28 cellular contexts compared by ENCODE assay signal in the genomic region with DNA sequence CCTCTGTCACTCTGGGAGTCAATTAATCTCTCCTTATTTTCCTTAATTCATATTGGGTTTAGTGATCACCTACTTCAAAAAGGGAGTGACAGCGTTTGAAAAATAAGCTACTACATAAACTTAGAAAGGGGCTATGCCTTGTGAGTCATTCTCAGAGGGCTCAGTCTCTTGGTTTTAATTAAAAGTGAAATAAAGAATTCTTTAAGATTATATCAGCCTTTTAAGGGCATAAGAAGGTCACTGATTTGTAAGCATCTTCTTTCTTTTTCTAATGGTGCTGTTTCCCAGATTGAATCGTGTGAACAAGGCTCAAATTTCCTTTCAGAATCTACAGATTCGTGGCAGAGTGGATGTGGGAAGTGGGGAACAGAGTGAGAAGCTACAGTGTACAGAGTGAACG.
"Had no signal": no experiment of that assay in that cellular context is flagged by ENCODE, and none has a peak within 500 bp of the region (broad histone marks: within the 10 kb centered on the region; RNA-seq: fewer than 3 reads in every experiment).

No MANE protein-coding gene starts in this region.

- H3K27me3 ChIP-seq: Peyer's patch, SJSA1 had no signal

- H3K36me3 Mint-ChIP-seq: activated CD8-positive, alpha-beta memory T cell treated with anti-CD3 and anti-CD28 coated beads, Interleukin-2, amount 10 ng/mL, durations not matched to agents 7 days and 5 days; activated naive CD4-positive, alpha-beta T cell treated with anti-CD3 and anti-CD28 coated beads, Interleukin-2, amount 10 ng/mL, durations not matched to agents 7 days and 5 days; activated naive CD8-positive, alpha-beta T cell had no signal

- H3K4me1 ChIP-seq: Peyer's patch, SJSA1 had no signal

- ATAC-seq: activated CD8-positive, alpha-beta memory T cell treated with anti-CD3 and anti-CD28 coated beads, Interleukin-2, amount 10 ng/mL, durations not matched to agents 7 days and 5 days; activated naive CD8-positive, alpha-beta T cell treated with anti-CD3 and anti-CD28 coated beads, Interleukin-2, amount 50 U/mL, for 24 hours; K562; PC-3 had no signal

- DNase-seq: activated CD4-positive, alpha-beta memory T cell treated with anti-CD3 and anti-CD28 coated beads, Interleukin-2, amount 10 ng/mL, durations not matched to agents 7 days and 5 days; activated CD4-positive, alpha-beta T cell treated with anti-CD3 and anti-CD28 coated beads for 1 hour; activated CD4-positive, alpha-beta T cell treated with anti-CD3 and anti-CD28 coated beads for 48 hours; activated CD4-positive, CD25-positive, alpha-beta regulatory T cell; activated CD8-positive, alpha-beta memory T cell treated with anti-CD3 and anti-CD28 coated beads for 24 hours; activated CD8-positive, alpha-beta memory T cell treated with anti-CD3 and anti-CD28 coated beads, Interleukin-2, amount 10 ng/mL, durations not matched to agents 7 days and 5 days; activated CD8-positive, alpha-beta memory T cell treated with anti-CD3 and anti-CD28 coated beads, Interleukin-2, amount 50 U/mL, for 48 hours; activated effector memory CD4-positive, alpha-beta T cell treated with Interleukin-2 at 50 U/mL for 16 hours; activated naive CD4-positive, alpha-beta T cell treated with anti-CD3 and anti-CD28 coated beads, Interleukin-2, amount 10 ng/mL, durations not matched to agents 7 days and 5 days; activated naive CD8-positive, alpha-beta T cell treated with anti-CD3 and anti-CD28 coated beads, Interleukin-2, amount 50 U/mL, for 24 hours; activated T-cell treated with anti-CD3 and anti-CD28 coated beads, Interleukin-2, amount 50 U/mL, for 48 hours; aorta; NCI-H1092 treated with DMSO at 0.1 percent for 48 hours; NCI-H1417 treated with DMSO at 0.1 percent for 48 hours; NCI-H187 treated with DMSO at 0.1 percent for 48 hours; NCI-H2081; NCI-H345; NCI-H524 treated with DMSO at 0.1 percent for 48 hours; NK-92 treated with Interleukin-12 subunit alpha and Interleukin-12 subunit beta, amount 100 ng/mL, for 24 hours; PC-3; Peyer's patch; RPMI8226; SHP77 treated with DMSO at 0.1 percent for 48 hours; T1000; WERI-Rb-1 had no signal

- H3K4me3 ChIP-seq: K562, Peyer's patch, SJSA1 had no signal

- H3K9me3 Mint-ChIP-seq: activated CD4-positive, alpha-beta memory T cell treated with anti-CD3 and anti-CD28 coated beads, Interleukin-2, amount 10 ng/mL, durations not matched to agents 7 days and 5 days; activated naive CD4-positive, alpha-beta T cell treated with anti-CD3 and anti-CD28 coated beads, Interleukin-2, amount 10 ng/mL, durations not matched to agents 7 days and 5 days; activated naive CD8-positive, alpha-beta T cell treated with anti-CD3 and anti-CD28 coated beads, Interleukin-2, amount 50 U/mL, for 24 hours had no signal

- H3K4me3 Mint-ChIP-seq: activated CD4-positive, alpha-beta memory T cell treated with anti-CD3 and anti-CD28 coated beads, Interleukin-2, amount 10 ng/mL, durations not matched to agents 7 days and 5 days; activated CD8-positive, alpha-beta memory T cell treated with anti-CD3 and anti-CD28 coated beads, Interleukin-2, amount 10 ng/mL, durations not matched to agents 7 days and 5 days; activated naive CD4-positive, alpha-beta T cell treated with anti-CD3 and anti-CD28 coated beads, Interleukin-2, amount 10 ng/mL, durations not matched to agents 7 days and 5 days; activated naive CD8-positive, alpha-beta T cell; activated naive CD8-positive, alpha-beta T cell treated with anti-CD3 and anti-CD28 coated beads, Interleukin-2, amount 50 U/mL, for 24 hours had no signal

- H3K27ac Mint-ChIP-seq: activated CD4-positive, alpha-beta memory T cell treated with anti-CD3 and anti-CD28 coated beads, Interleukin-2, amount 10 ng/mL, durations not matched to agents 7 days and 5 days; activated CD8-positive, alpha-beta memory T cell treated with anti-CD3 and anti-CD28 coated beads, Interleukin-2, amount 10 ng/mL, durations not matched to agents 7 days and 5 days; activated naive CD4-positive, alpha-beta T cell treated with anti-CD3 and anti-CD28 coated beads, Interleukin-2, amount 10 ng/mL, durations not matched to agents 7 days and 5 days; activated naive CD8-positive, alpha-beta T cell; activated naive CD8-positive, alpha-beta T cell treated with anti-CD3 and anti-CD28 coated beads, Interleukin-2, amount 50 U/mL, for 24 hours had no signal

- H3K36me3 ChIP-seq: Peyer's patch, SJSA1, WERI-Rb-1 had no signal

- H3K27me3 Mint-ChIP-seq: activated CD4-positive, alpha-beta memory T cell treated with anti-CD3 and anti-CD28 coated beads, Interleukin-2, amount 10 ng/mL, durations not matched to agents 7 days and 5 days; activated CD8-positive, alpha-beta memory T cell treated with anti-CD3 and anti-CD28 coated beads, Interleukin-2, amount 10 ng/mL, durations not matched to agents 7 days and 5 days; activated naive CD4-positive, alpha-beta T cell treated with anti-CD3 and anti-CD28 coated beads, Interleukin-2, amount 10 ng/mL, durations not matched to agents 7 days and 5 days; activated naive CD8-positive, alpha-beta T cell; activated naive CD8-positive, alpha-beta T cell treated with anti-CD3 and anti-CD28 coated beads, Interleukin-2, amount 50 U/mL, for 24 hours had no signal

- H3K27ac ChIP-seq: Peyer's patch, SJSA1, WERI-Rb-1 had no signal

- H3K9me3 ChIP-seq: Peyer's patch, SJSA1 had no signal

- H3K4me1 Mint-ChIP-seq: activated CD4-positive, alpha-beta memory T cell treated with anti-CD3 and anti-CD28 coated beads, Interleukin-2, amount 10 ng/mL, durations not matched to agents 7 days and 5 days; activated CD8-positive, alpha-beta memory T cell treated with anti-CD3 and anti-CD28 coated beads, Interleukin-2, amount 10 ng/mL, durations not matched to agents 7 days and 5 days; activated naive CD4-positive, alpha-beta T cell treated with anti-CD3 and anti-CD28 coated beads, Interleukin-2, amount 10 ng/mL, durations not matched to agents 7 days and 5 days; activated naive CD8-positive, alpha-beta T cell treated with anti-CD3 and anti-CD28 coated beads, Interleukin-2, amount 50 U/mL, for 24 hours had no signal
